9 cellular contexts compared by ENCODE assay signal in genomic region chr2:69997296-69998184, GRCh38. TPM values are rescaled to one million over a fixed set of nuclear protein-coding genes. Genes with fewer than 3 reads are reported as not detected.
DNase-seq lines count a peak whose midpoint lies in the region; TF ChIP-seq lines count a peak whose summit lies in the region.
"Had no signal": no experiment of that assay in that cellular context is flagged by ENCODE, and none has a peak within 500 bp of the region (broad histone marks: within the 10 kb centered on the region; RNA-seq: fewer than 3 reads in every experiment).

No MANE protein-coding gene starts in this region.

- no peaks in the 10 kb centered on the region for H3F3A ChIP-seq in MM.1S (ENCODE audit: insufficient read depth, low read length)

- H4K20me1 ChIP-seq in osteoblast (ENCODE audit: insufficient read depth, low read length) (no peaks in the 10 kb centered on the region), MM.1S (ENCODE audit: insufficient read depth, low read length) (no peaks in the 10 kb centered on the region)

- WGBS in endodermal cell (ENCODE audit: insufficient coverage in 1 of 2, insufficient read length in 1 of 2), 2 experiments, result 86 to 90% methylated on average over 11 to 15 of the region's 15 CpGs

- H3K4me3 Mint-ChIP-seq in endodermal cell, result no peak overlapping the region

- no peaks in the 10 kb centered on the region for H3K79me2 ChIP-seq in osteoblast (ENCODE audit: insufficient read depth, low read length)
- no peaks in the 10 kb centered on the region for H3K79me2 ChIP-seq in MM.1S (ENCODE audit: low read length)

- H2AFZ ChIP-seq in osteoblast (ENCODE audit: low read length), result no peak overlapping the region
- no peak overlapping the region for H2AFZ ChIP-seq in MM.1S (ENCODE audit: low read length)

- H3K27ac ChIP-seq in endodermal cell (ENCODE audit: low read depth, low read length) (no peak overlapping the region), osteoblast (ENCODE audit: low read depth, low read length) (no peak overlapping the region), MM.1S (ENCODE audit: low read length) (no peak overlapping the region)

- H3K27me3 Mint-ChIP-seq in endodermal cell (ENCODE audit: insufficient read depth), result peaks cover 9% of the 10 kb centered on the region

- peaks cover 14% of the 10 kb centered on the region for H3K4me1 ChIP-seq in endodermal cell (ENCODE audit: control insufficient read depth, insufficient read depth, low read length)
- peaks cover 5% of the 10 kb centered on the region for H3K4me1 ChIP-seq in osteoblast (ENCODE audit: insufficient read depth, low read length)
- H3K4me1 ChIP-seq in MM.1S (ENCODE audit: low read length), result 0 out of 2 replicates have a peak, but pooled peaks cover 4% of the 10 kb centered on the region

- TF ChIP-seq CTCF in endodermal cell (conservative IDR thresholded peaks at IDR 0.05) (no peak), osteoblast (IDR thresholded peaks at IDR 0.05; ENCODE audit: extremely low read depth, low read depth, low read length) (no peak), MM.1S (IDR thresholded peaks at IDR 0.05; ENCODE audit: low read length) (no peak)

- H3K9me2 ChIP-seq in MM.1S (replicated peaks; ENCODE audit: insufficient read depth, low read length), result no peaks in the 10 kb centered on the region

- no peaks in the 10 kb centered on the region for H3K27me3 ChIP-seq in endodermal cell (ENCODE audit: control insufficient read depth, insufficient read depth, low read length, poor library complexity, severe bottlenecking)
- no peaks in the 10 kb centered on the region for H3K27me3 ChIP-seq in osteoblast (ENCODE audit: insufficient read depth, low read length)
- H3K27me3 ChIP-seq in MM.1S (replicated peaks; ENCODE audit: insufficient read depth, low read length), result no peaks in the 10 kb centered on the region
- H3K27me3 ChIP-seq: upper lobe of left lung had no signal

- H3K9me3 Mint-ChIP-seq in endodermal cell, result no peaks in the 10 kb centered on the region

- peaks cover 44% of the 10 kb centered on the region for H3K4me1 Mint-ChIP-seq in endodermal cell

- H3K36me3 Mint-ChIP-seq in endodermal cell (ENCODE audit: low read depth), result peaks cover 15% of the 10 kb centered on the region

- H3K36me3 ChIP-seq in endodermal cell (ENCODE audit: control insufficient read depth, insufficient read depth, low read length) (no peaks in the 10 kb centered on the region), osteoblast (ENCODE audit: insufficient read depth, low read length) (no peaks in the 10 kb centered on the region), MM.1S (replicated peaks; ENCODE audit: insufficient read depth, low read length) (no peaks in the 10 kb centered on the region)

- DNase-seq in GM03348 (ENCODE audit: low spot score) (peak; percentile 60), MV-4-11 (lab: John Stamatoyannopoulos, UW) (peak; percentile 39), endodermal cell (peak; percentile 83), osteoblast (ENCODE audit: insufficient read length, low spot score, missing footprints) (peak; percentile 82), MM.1S (no peak), DMS114 treated with DMSO at 0.1 percent for 48 hours (lab: John Stamatoyannopoulos, UW; ENCODE audit: unreplicated experiment) (no peak), retina (no peak)
- DNase-seq in stimulated activated naive CD4-positive, alpha-beta T cell treated with Interleukin-2 at 50 U/mL for 16 hours (lab: John Stamatoyannopoulos, UW), result no peak

- peak overlapping the region; percentile 1 for H3K27ac Mint-ChIP-seq in endodermal cell

- H3K4me2 ChIP-seq in osteoblast (ENCODE audit: insufficient read depth, low read length) (no peak overlapping the region), MM.1S (ENCODE audit: low read depth, low read length) (no peak overlapping the region)

- H3K4me3 ChIP-seq in endodermal cell (ENCODE audit: low read length) (no peak overlapping the region), osteoblast (ENCODE audit: insufficient read depth, low read length) (no peak overlapping the region), MM.1S (ENCODE audit: low read length) (no peak overlapping the region)
- H3K4me3 ChIP-seq: upper lobe of left lung had no signal

- H3K9ac ChIP-seq in endodermal cell (ENCODE audit: extremely low read depth, low read length, poor library complexity, severe bottlenecking) (no peak overlapping the region), MM.1S (ENCODE audit: low read length) (no peak overlapping the region)

- no peaks in the 10 kb centered on the region for H3K9me3 ChIP-seq in endodermal cell (ENCODE audit: control insufficient read depth, low read length)
- H3K9me3 ChIP-seq in osteoblast (ENCODE audit: low read depth, low read length), result no peaks in the 10 kb centered on the region
- no peaks in the 10 kb centered on the region for H3K9me3 ChIP-seq in MM.1S (replicated peaks; ENCODE audit: insufficient read depth, low read length)
- H3K9me3 ChIP-seq: upper lobe of left lung had no signal

RNA-seq across cellular contexts. Expression of gene ASPRV1, which starts 36.1 kb away (rescaled TPM):
- total RNA-seq in endodermal cell (under 1 TPM; 0.84 to 0.91 TPM), osteoblast (0.29 and 0.72 TPM in 2 replicates)
- polyA plus RNA-seq in endodermal cell (2013, experiment 1 of 2), result 0.89 TPM
- polyA plus RNA-seq in endodermal cell (2013, experiment 2 of 2), result 1.0 TPM

Comparison
In these comparisons a context has a peak if more than half of its experiments do, and no peak if none do; other contexts are left out.
1. DNase-seq: peak in GM03348 (single experiment), MV-4-11 (single experiment), endodermal cell (single experiment) and osteoblast (single experiment); none in MM.1S (single experiment), stimulated activated naive CD4-positive, alpha-beta T cell treated with Interleukin-2 at 50 U/mL for 16 hours (single experiment), DMS114 treated with DMSO at 0.1 percent for 48 hours (single experiment) and retina (single experiment).